ENCODE assay signal across 25 cellular contexts in genomic region chr7:36346260-36346831, GRCh38. TPM values are rescaled to one million over a fixed set of nuclear protein-coding genes. Genes with fewer than 3 reads are reported as not detected.
DNase-seq lines count a peak whose midpoint lies in the region; ATAC-seq and TF ChIP-seq lines count a peak whose summit lies in the region.
"Had no signal": no experiment of that assay in that cellular context is flagged by ENCODE, and none has a peak within 500 bp of the region (broad histone marks: within the 10 kb centered on the region; RNA-seq: fewer than 3 reads in every experiment).

No MANE protein-coding gene starts in this region.

- H3K27ac ChIP-seq in breast epithelium, result no peak overlapping the region
- no peak overlapping the region for H3K27ac ChIP-seq in coronary artery
- H3K27ac ChIP-seq: BLaER1, brain microvascular endothelial cell, heart right ventricle, tibial artery had no signal

- TF ChIP-seq CTCF in MCF 10A (IDR thresholded peaks at IDR 0.05; ENCODE audit: unreplicated experiment), result no peak
- no peak for TF ChIP-seq CTCF in breast epithelium (IDR thresholded peaks at IDR 0.05)
- TF ChIP-seq CTCF in choroid plexus epithelial cell (conservative IDR thresholded peaks at IDR 0.05; ENCODE audit: low read depth, low read length), result no peak
- TF ChIP-seq CTCF in coronary artery (IDR thresholded peaks at IDR 0.05), result no peak

- no peaks in the 10 kb centered on the region for H3K9me3 Mint-ChIP-seq in MCF 10A (ENCODE audit: unreplicated experiment)
- H3K9me3 Mint-ChIP-seq: activated CD4-positive, alpha-beta T cell treated with anti-CD3 and anti-CD28 coated beads, Interleukin-2, amount 10 ng/mL, durations not matched to agents 7 days and 5 days had no signal

- H3K4me3 ChIP-seq in breast epithelium (no peak overlapping the region), choroid plexus epithelial cell (ENCODE audit: low read depth, low read length) (no peak overlapping the region), coronary artery (no peak overlapping the region)
- H3K4me3 ChIP-seq: BLaER1, heart right ventricle, MG63, tibial artery had no signal

- DNase-seq in MCF 10A (ENCODE audit: unreplicated experiment) (peak; percentile 69), breast epithelium (ENCODE audit: low spot score in 2 of 2) (no peak), NOMO-1 treated with dmso at 0.1 percent for 144 hours (lab: John Stamatoyannopoulos, UW; ENCODE audit: unreplicated experiment) (peak; percentile 6), choroid plexus epithelial cell (ENCODE audit: low read depth) (peak; percentile 44), SHP77 treated with DMSO at 0.1 percent for 48 hours (lab: John Stamatoyannopoulos, UW) (no peak), coronary artery (ENCODE audit: low spot score) (no peak)
- DNase-seq: activated CD4-positive, alpha-beta T cell treated with anti-CD3 and anti-CD28 coated beads, Interleukin-2, amount 10 ng/mL, durations not matched to agents 7 days and 5 days; activated gamma-delta T cell; brain microvascular endothelial cell; COR-L47; DMS79 treated with DMSO at 0.1 percent for 48 hours; H7; heart right ventricle; MG63; naive B cell; nucleus accumbens; SHP77; stimulated activated CD4-positive, alpha-beta T cell treated with anti-CD3 and anti-CD28 coated beads, Interleukin-4, amount 100 ng/mL, for 24 hours; stimulated activated naive CD8-positive, alpha-beta T cell treated with anti-CD3 and anti-CD28 coated beads, Interleukin-15, Interleukin-2, amounts not matched to agents 100 U/mL and 50 U/mL, for 24 hours; T-helper 1 cell; tibial artery had no signal

- intact Hi-C loops in MCF 10A (cut with micrococcal nuclease) (no loop called here), breast epithelium (cut with DNase I; ENCODE audit: low total_unique reads) (no loop called here)

- CTCF ChIA-PET in MCF 10A (lab: Yijun Ruan, JAX), result interaction anchor here (0.6 kb wide), 1 partner anchor 20 kb away, joined by 3 read pairs; no protein-coding TSS in a partner anchor

- H3K4me1 ChIP-seq in breast epithelium, result no peaks in the 10 kb centered on the region
- H3K4me1 ChIP-seq: heart right ventricle had no signal

- H3K27me3 Mint-ChIP-seq in MCF 10A (ENCODE audit: insufficient read depth, unreplicated experiment), result no peaks in the 10 kb centered on the region
- H3K27me3 Mint-ChIP-seq: naive B cell had no signal

- H3K36me3 Mint-ChIP-seq in MCF 10A (ENCODE audit: insufficient read depth, unreplicated experiment), result no peaks in the 10 kb centered on the region
- H3K36me3 Mint-ChIP-seq: naive B cell had no signal

- no peaks in the 10 kb centered on the region for H3K36me3 ChIP-seq in breast epithelium
- H3K36me3 ChIP-seq: BLaER1, brain microvascular endothelial cell, heart right ventricle, MG63, tibial artery had no signal

- peaks cover 40% of the 10 kb centered on the region for H3K4me1 Mint-ChIP-seq in MCF 10A (ENCODE audit: insufficient read depth, unreplicated experiment)
- H3K4me1 Mint-ChIP-seq: activated CD4-positive, alpha-beta T cell treated with anti-CD3 and anti-CD28 coated beads, Interleukin-2, amount 10 ng/mL, durations not matched to agents 7 days and 5 days; IgD-negative memory B cell; naive B cell had no signal

- BruUV-seq in MCF 10A (replicated peaks; lab: Mats Ljungman, UMichigan), result no TSS peak

- ATAC-seq in GM18861 (IDR thresholded peaks at IDR 0.05; ENCODE audit: unreplicated experiment) (no peak), GM21381 (IDR thresholded peaks at IDR 0.05; ENCODE audit: unreplicated experiment) (no peak)
- ATAC-seq: heart right ventricle; stimulated activated naive CD8-positive, alpha-beta T cell treated with anti-CD3 and anti-CD28 coated beads, Interleukin-15, Interleukin-2, amounts not matched to agents 100 U/mL and 50 U/mL, for 24 hours had no signal

- no peaks in the 10 kb centered on the region for H3K9me3 ChIP-seq in breast epithelium
- H3K9me3 ChIP-seq: BLaER1, MG63, tibial artery had no signal

- no peaks in the 10 kb centered on the region for H3K27me3 ChIP-seq in breast epithelium
- H3K27me3 ChIP-seq: BLaER1, brain microvascular endothelial cell, heart right ventricle, MG63, tibial artery had no signal

- no peak for TF ChIP-seq POLR2A in breast epithelium (IDR thresholded peaks at IDR 0.05)

- H3K4me3 Mint-ChIP-seq in MCF 10A (ENCODE audit: unreplicated experiment), result no peak overlapping the region
- H3K4me3 Mint-ChIP-seq: activated CD4-positive, alpha-beta T cell treated with anti-CD3 and anti-CD28 coated beads, Interleukin-2, amount 10 ng/mL, durations not matched to agents 7 days and 5 days; IgD-negative memory B cell; naive B cell had no signal

- H3K27ac Mint-ChIP-seq in MCF 10A (ENCODE audit: low read depth, unreplicated experiment), result no peak overlapping the region
- H3K27ac Mint-ChIP-seq: activated CD4-positive, alpha-beta T cell treated with anti-CD3 and anti-CD28 coated beads, Interleukin-2, amount 10 ng/mL, durations not matched to agents 7 days and 5 days; IgD-negative memory B cell had no signal

- POLR2A ChIA-PET in MCF 10A (lab: Yijun Ruan, JAX), result no interaction called here

RNA-seq across cellular contexts. Expression of gene ANLN, which starts 43.3 kb away (rescaled TPM):
- total RNA-seq in MCF 10A (2022) (64.3 and 104 TPM in 2 replicates), breast epithelium (1 to 10 TPM; 2.3 to 5.4 (median 5.0) TPM)

Comparison
In these comparisons a context has a peak if more than half of its experiments do, and no peak if none do; other contexts are left out.
1. DNase-seq: peak in MCF 10A (single experiment), NOMO-1 treated with dmso at 0.1 percent for 144 hours (single experiment) and choroid plexus epithelial cell (single experiment); none in breast epithelium (0 of 2), SHP77 treated with DMSO at 0.1 percent for 48 hours (single experiment) and coronary artery (single experiment).
2. RNA of gene ANLN, which starts 43.3 kb away (total RNA-seq): 64.3 to 104 TPM in MCF 10A; 2.3 to 5.4 TPM in breast epithelium; every median in the first group is over 10 times any median in the second.